ENCODE assay signal across 17 cellular contexts in genomic region chr3:13235897-13236296, GRCh38.
DNase-seq lines count a peak whose midpoint lies in the region; ATAC-seq and TF ChIP-seq lines count a peak whose summit lies in the region.
"Had no signal": no experiment of that assay in that cellular context is flagged by ENCODE, and none has a peak within 500 bp of the region (broad histone marks: within the 10 kb centered on the region; RNA-seq: fewer than 3 reads in every experiment).

No MANE protein-coding gene starts in this region.

- H3K9me3 Mint-ChIP-seq in activated CD4-positive, alpha-beta T cell treated with anti-CD3 and anti-CD28 coated beads, Interleukin-2, amount 10 ng/mL, durations not matched to agents 7 days and 5 days, result no peaks in the 10 kb centered on the region
- no peaks in the 10 kb centered on the region for H3K9me3 Mint-ChIP-seq in stimulated activated naive B cell treated with anti-CD40 and anti-IgM and Interleukin-4, amounts not matched to agents 10 μg/mL and 1 μg/mL and 100 μg/mL, for 72 hours

- H3K36me3 Mint-ChIP-seq in activated CD4-positive, alpha-beta T cell treated with anti-CD3 and anti-CD28 coated beads, Interleukin-2, amount 10 ng/mL, durations not matched to agents 7 days and 5 days (ENCODE audit: low read depth), result no peaks in the 10 kb centered on the region
- no peaks in the 10 kb centered on the region for H3K36me3 Mint-ChIP-seq in T-helper 17 cell (ENCODE audit: low read depth)
- H3K36me3 Mint-ChIP-seq in stimulated activated naive B cell treated with anti-CD40 and anti-IgM and Interleukin-4, amounts not matched to agents 10 μg/mL and 1 μg/mL and 100 μg/mL, for 72 hours, result no peaks in the 10 kb centered on the region

- ATAC-seq in T-helper 17 cell (no peak), GM19035 (IDR thresholded peaks at IDR 0.05; ENCODE audit: unreplicated experiment) (no peak)
- no peak for ATAC-seq in stimulated activated naive B cell treated with anti-CD40 and anti-IgM and Interleukin-4, amounts not matched to agents 10 μg/mL and 1 μg/mL and 100 μg/mL, for 72 hours (replicated peaks)
- ATAC-seq: left lobe of liver had no signal

- H3K36me3 ChIP-seq in testis (ENCODE audit: low read depth, missing control alignments), result no peaks in the 10 kb centered on the region
- H3K36me3 ChIP-seq: colonic mucosa, esophagus muscularis mucosa had no signal

- no peaks in the 10 kb centered on the region for H3K9me3 ChIP-seq in T-helper 17 cell (ENCODE audit: control insufficient read depth, low read length, poor library complexity, severe bottlenecking)
- H3K9me3 ChIP-seq in testis, result no peaks in the 10 kb centered on the region
- H3K9me3 ChIP-seq: colonic mucosa, esophagus muscularis mucosa had no signal

- TF ChIP-seq CTCF in NB4 (IDR thresholded peaks at IDR 0.05; ENCODE audit: low read depth, low read length) (no peak), testis (IDR thresholded peaks at IDR 0.05) (no peak)

- H3K4me3 Mint-ChIP-seq in activated CD4-positive, alpha-beta T cell treated with anti-CD3 and anti-CD28 coated beads, Interleukin-2, amount 10 ng/mL, durations not matched to agents 7 days and 5 days, result no peak overlapping the region
- no peak overlapping the region for H3K4me3 Mint-ChIP-seq in T-helper 17 cell
- H3K4me3 Mint-ChIP-seq in stimulated activated naive B cell treated with anti-CD40 and anti-IgM and Interleukin-4, amounts not matched to agents 10 μg/mL and 1 μg/mL and 100 μg/mL, for 72 hours, result no peak overlapping the region

- peaks cover 16% of the 10 kb centered on the region for H3K27me3 Mint-ChIP-seq in activated CD4-positive, alpha-beta T cell treated with anti-CD3 and anti-CD28 coated beads, Interleukin-2, amount 10 ng/mL, durations not matched to agents 7 days and 5 days
- H3K27me3 Mint-ChIP-seq in T-helper 17 cell, result peaks cover 20% of the 10 kb centered on the region
- peaks cover 20 to 34% of the 10 kb centered on the region in 2 donors for H3K27me3 Mint-ChIP-seq in stimulated activated naive B cell treated with anti-CD40 and anti-IgM and Interleukin-4, amounts not matched to agents 10 μg/mL and 1 μg/mL and 100 μg/mL, for 72 hours

- H3K27ac Mint-ChIP-seq in activated CD4-positive, alpha-beta T cell treated with anti-CD3 and anti-CD28 coated beads, Interleukin-2, amount 10 ng/mL, durations not matched to agents 7 days and 5 days, result peak overlapping the region; percentile 67
- peak overlapping the region; percentile 34 for H3K27ac Mint-ChIP-seq in T-helper 17 cell
- no peak overlapping the region for H3K27ac Mint-ChIP-seq in stimulated activated naive B cell treated with anti-CD40 and anti-IgM and Interleukin-4, amounts not matched to agents 10 μg/mL and 1 μg/mL and 100 μg/mL, for 72 hours

- intact Hi-C loops in testis (cut with DNase I; ENCODE audit: low total_unique reads), result no loop called here

- 67 to 69% methylated on average over 11 of the region's 11 CpGs for WGBS in testis, 2 donors

- H3K4me1 ChIP-seq in testis, result peaks cover 7% of the 10 kb centered on the region
- H3K4me1 ChIP-seq: colonic mucosa had no signal

- H3K4me1 Mint-ChIP-seq in activated CD4-positive, alpha-beta T cell treated with anti-CD3 and anti-CD28 coated beads, Interleukin-2, amount 10 ng/mL, durations not matched to agents 7 days and 5 days, result peaks cover 33% of the 10 kb centered on the region
- peaks cover 30% of the 10 kb centered on the region for H3K4me1 Mint-ChIP-seq in T-helper 17 cell
- peaks cover 34 to 41% of the 10 kb centered on the region in 2 donors for H3K4me1 Mint-ChIP-seq in stimulated activated naive B cell treated with anti-CD40 and anti-IgM and Interleukin-4, amounts not matched to agents 10 μg/mL and 1 μg/mL and 100 μg/mL, for 72 hours

- CTCF ChIA-PET in activated CD4-positive, alpha-beta T cell treated with anti-CD3 and anti-CD28 coated beads, Interleukin-2, amount 10 ng/mL, durations not matched to agents 7 days and 5 days (lab: Charles Lee), result no interaction called here

- no peak for DNase-seq in activated CD4-positive, alpha-beta T cell treated with anti-CD3 and anti-CD28 coated beads, Interleukin-2, amount 10 ng/mL, durations not matched to agents 7 days and 5 days
- no peak for DNase-seq in activated CD4-positive, alpha-beta T cell treated with anti-CD3 and anti-CD28 coated beads for 1 hour
- DNase-seq in NB4 (ENCODE audit: low read depth) (peak; percentile 47), T-helper 17 cell (no peak), testis (peak; percentile 30), germinal center (ENCODE audit: low spot score) (no peak)
- DNase-seq in stimulated activated naive B cell treated with anti-CD40 and anti-IgM and Interleukin-4, amounts not matched to agents 10 μg/mL and 1 μg/mL and 100 μg/mL, for 72 hours, result no peak
- DNase-seq: activated CD8-positive, alpha-beta memory T cell treated with anti-CD3 and anti-CD28 coated beads for 24 hours; C1 segment of cervical spinal cord; colonic mucosa; NCI-H774; stimulated activated CD4-positive, alpha-beta T cell treated with anti-CD3 and anti-CD28 coated beads, Interleukin-12 subunit alpha, Interleukin-12 subunit beta, amount 100 ng/mL, for 4 hours; T1000 had no signal

- H3K4me3 ChIP-seq in NB4 (ENCODE audit: low read depth, low read length), result no peak overlapping the region
- no peak overlapping the region for H3K4me3 ChIP-seq in testis
- H3K4me3 ChIP-seq: colonic mucosa, esophagus muscularis mucosa, GM12878 had no signal

- no peaks in the 10 kb centered on the region for H3K27me3 ChIP-seq in testis
- H3K27me3 ChIP-seq: colonic mucosa had no signal

- H3K27ac ChIP-seq in testis, result no peak overlapping the region
- H3K27ac ChIP-seq: colonic mucosa, esophagus muscularis mucosa had no signal

- no peak for TF ChIP-seq POLR2A in NB4 (IDR thresholded peaks at IDR 0.05; ENCODE audit: extremely low read depth, insufficient read length)
- no peak for TF ChIP-seq POLR2A in testis (IDR thresholded peaks at IDR 0.05)

- POLR2A ChIA-PET in activated CD4-positive, alpha-beta T cell treated with anti-CD3 and anti-CD28 coated beads, Interleukin-2, amount 10 ng/mL, durations not matched to agents 7 days and 5 days (lab: Charles Lee), result no interaction called here

Comparison
In these comparisons a context has a peak if more than half of its experiments do, and no peak if none do; other contexts are left out.
1. DNase-seq: peak in NB4 (single experiment) and testis (single experiment); none in activated CD4-positive, alpha-beta T cell treated with anti-CD3 and anti-CD28 coated beads, Interleukin-2, amount 10 ng/mL, durations not matched to agents 7 days and 5 days (single experiment), activated CD4-positive, alpha-beta T cell treated with anti-CD3 and anti-CD28 coated beads for 1 hour (single experiment), T-helper 17 cell (0 of 3), stimulated activated naive B cell treated with anti-CD40 and anti-IgM and Interleukin-4, amounts not matched to agents 10 μg/mL and 1 μg/mL and 100 μg/mL, for 72 hours (single experiment) and germinal center (single experiment).